Comparison of ENCODE assay signal across 1 cellular context in genomic region chr16:1794908-1795666, GRCh38.
TF ChIP-seq lines count a peak whose summit lies in the region.

No MANE protein-coding gene starts in this region.

TF ChIP-seq in K562, 482 proteins besides CTCF, POLR2A, EP300 and RAD21:
- TF ChIP-seq ZNF316 (IDR thresholded peaks at IDR 0.05) = peak; percentile 40
- TF ChIP-seq ZFP36 (IDR thresholded peaks at IDR 0.05; ENCODE audit: low read depth, low read length, partially characterized antibody) = no peak
- peak; percentile 30; the same call in 1 of the 2 replicates for TF ChIP-seq C11orf30 (IDR thresholded peaks at IDR 0.05; ENCODE audit: low read depth)
TF ChIP-seq in K562: peak in this region for 2.
